Comparison of ENCODE assay signal across 1 cellular context in the genomic region with DNA sequence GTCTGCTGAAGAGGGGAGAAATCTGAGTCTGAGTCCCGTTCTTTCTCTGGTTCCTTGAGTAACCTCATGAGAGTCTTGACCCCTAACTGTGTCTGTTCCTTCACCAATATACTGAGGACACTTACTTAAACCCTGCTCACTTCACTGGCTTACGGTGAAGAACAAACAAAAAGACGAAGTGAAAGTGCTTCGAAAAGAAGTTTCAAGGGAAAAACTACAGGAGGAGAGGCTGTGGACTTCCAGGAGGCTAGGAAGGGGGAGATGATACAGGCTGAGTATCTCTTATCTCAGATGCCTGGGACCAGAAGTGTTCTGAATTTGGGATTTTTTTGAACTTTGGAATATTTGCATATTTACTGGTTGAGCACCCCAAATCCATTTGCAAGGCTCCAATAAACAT.
TF ChIP-seq lines count a peak whose summit lies in the region.

No MANE protein-coding gene starts in this region.

TF ChIP-seq in IMR-90, 13 proteins besides CTCF, POLR2A, EP300 and RAD21:
- TF ChIP-seq, protein P1, sequence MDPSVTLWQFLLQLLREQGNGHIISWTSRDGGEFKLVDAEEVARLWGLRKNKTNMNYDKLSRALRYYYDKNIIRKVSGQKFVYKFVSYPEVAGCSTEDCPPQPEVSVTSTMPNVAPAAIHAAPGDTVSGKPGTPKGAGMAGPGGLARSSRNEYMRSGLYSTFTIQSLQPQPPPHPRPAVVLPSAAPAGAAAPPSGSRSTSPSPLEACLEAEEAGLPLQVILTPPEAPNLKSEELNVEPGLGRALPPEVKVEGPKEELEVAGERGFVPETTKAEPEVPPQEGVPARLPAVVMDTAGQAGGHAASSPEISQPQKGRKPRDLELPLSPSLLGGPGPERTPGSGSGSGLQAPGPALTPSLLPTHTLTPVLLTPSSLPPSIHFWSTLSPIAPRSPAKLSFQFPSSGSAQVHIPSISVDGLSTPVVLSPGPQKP (IDR thresholded peaks at IDR 0.05; ENCODE audit: borderline replicate concordance, low read depth, low read length), result no peak
- TF ChIP-seq CEBPB (IDR thresholded peaks at IDR 0.05; ENCODE audit: low read depth, low read length) (no peak), NFE2L2 (IDR thresholded peaks at IDR 0.05; ENCODE audit: low read depth, low read length) (no peak), SMC3 (IDR thresholded peaks at IDR 0.05; ENCODE audit: low read depth, low read length) (no peak), MAZ (IDR thresholded peaks at IDR 0.05; ENCODE audit: borderline replicate concordance, low read depth, low read length) (no peak), FOS (IDR thresholded peaks at IDR 0.05; ENCODE audit: low read depth, low read length) (no peak), MAFK (IDR thresholded peaks at IDR 0.05; ENCODE audit: low read depth, low read length) (no peak), RFX5 (IDR thresholded peaks at IDR 0.05; ENCODE audit: low read depth, low read length) (no peak), RCOR1 (IDR thresholded peaks at IDR 0.05; ENCODE audit: insufficient replicate concordance, low read length) (no peak), MXI1 (IDR thresholded peaks at IDR 0.05; ENCODE audit: borderline replicate concordance, low read depth, low read length) (no peak)
- TF ChIP-seq, protein P2, sequence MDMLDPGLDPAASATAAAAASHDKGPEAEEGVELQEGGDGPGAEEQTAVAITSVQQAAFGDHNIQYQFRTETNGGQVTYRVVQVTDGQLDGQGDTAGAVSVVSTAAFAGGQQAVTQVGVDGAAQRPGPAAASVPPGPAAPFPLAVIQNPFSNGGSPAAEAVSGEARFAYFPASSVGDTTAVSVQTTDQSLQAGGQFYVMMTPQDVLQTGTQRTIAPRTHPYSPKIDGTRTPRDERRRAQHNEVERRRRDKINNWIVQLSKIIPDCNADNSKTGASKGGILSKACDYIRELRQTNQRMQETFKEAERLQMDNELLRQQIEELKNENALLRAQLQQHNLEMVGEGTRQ (IDR thresholded peaks at IDR 0.05; ENCODE audit: low read depth, low read length), result no peak
